8 cellular contexts compared by ENCODE assay signal in genomic region chr17:10754109-10754508, GRCh38. TPM values are rescaled to one million over a fixed set of nuclear protein-coding genes. Genes with fewer than 3 reads are reported as not detected.
A peak's percentile ranks its signal among the peaks of the same experiment; 100 is the strongest.
DNase-seq lines count a peak whose midpoint lies in the region; ATAC-seq and TF ChIP-seq lines count a peak whose summit lies in the region.

No MANE protein-coding gene starts in this region.

- in situ Hi-C loops in transverse colon (cut with MboI; ENCODE audit: low pct_ligation_motif_present in 1 of 4, low pct_unique_long_range_greater_than_20kb in 1 of 4, low sequenced_read_pairs in 3 of 4), result loop anchor here in 1 of 4 donors (25.0 kb wide), 1 partner anchor 308 kb away; no protein-coding TSS in a partner anchor

- WGBS in heart right ventricle, 2 donors, result 20 to 26% methylated on average over 2 of the region's 2 CpGs
- 38% methylated on average over 2 of the region's 2 CpGs; no CpG with 5 or more reads in 1 of the 2 donors for whole genome bisulfite sequencing in transverse colon (ENCODE audit: low coverage in 1 of 2), 2 donors

- TF ChIP-seq CTCF in heart right ventricle (IDR thresholded peaks at IDR 0.05), result peak in 6 of 9 donors; percentile 18 to 41 (median 28)
- TF ChIP-seq CTCF in OCI-LY7 (conservative IDR thresholded peaks at IDR 0.05; ENCODE audit: low read length), result peak; percentile 70
- TF ChIP-seq CTCF in epithelial cell of proximal tubule (conservative IDR thresholded peaks at IDR 0.05; ENCODE audit: low read depth, low read length), result peak; percentile 61
- TF ChIP-seq CTCF in transverse colon (IDR thresholded peaks at IDR 0.05), result peak in 4 of 5 experiments; percentile 16 to 27 (median 20)

- peaks cover 0 to 5% (median 0%) of the 10 kb centered on the region in 9 donors for H3K4me1 ChIP-seq in heart right ventricle
- no peaks in the 10 kb centered on the region for H3K4me1 ChIP-seq in OCI-LY7 (ENCODE audit: insufficient read depth, low read length, poor library complexity, severe bottlenecking)
- peaks cover 0 to 7% (median 6%) of the 10 kb centered on the region in 4 donors for H3K4me1 ChIP-seq in transverse colon

- H3K27ac ChIP-seq in heart right ventricle, result no peak overlapping the region
- H3K27ac ChIP-seq in OCI-LY7 (ENCODE audit: low read depth, low read length, poor library complexity, severe bottlenecking), result no peak overlapping the region
- no peak overlapping the region for H3K27ac ChIP-seq in transverse colon

- DNase-seq in heart right ventricle, result peak in 1 of 2 donors; percentile 32
- no peak for DNase-seq in cardiac septum (ENCODE audit: low spot score)
- peak; percentile 33 for DNase-seq in OCI-LY7 (ENCODE audit: low spot score)
- no peak for DNase-seq in epithelial cell of proximal tubule (ENCODE audit: low read depth)
- DNase-seq in transverse colon, result peak; percentile 63
- no peak for DNase-seq in AML-193 (lab: John Stamatoyannopoulos, UW)
- DNase-seq in ecto neural progenitor cell (ENCODE audit: low spot score), result no peak
- no peak for DNase-seq in mesenteric fat pad (ENCODE audit: low spot score)

- CTCF ChIA-PET in OCI-LY7 (lab: Charles Lee; ENCODE audit: unreplicated experiment), result no interaction called here

- H2AFZ ChIP-seq in OCI-LY7 (ENCODE audit: low read length), result no peak overlapping the region

- TF ChIP-seq POLR2A in transverse colon (IDR thresholded peaks at IDR 0.05), result no peak

- no TSS peak for BruUV-seq in OCI-LY7 (replicated peaks; lab: Mats Ljungman, UMichigan)

- ATAC-seq in heart right ventricle, result no peak

- POLR2A ChIA-PET in OCI-LY7 (lab: Charles Lee), result no interaction called here

- no peaks in the 10 kb centered on the region for H3K9me3 ChIP-seq in heart right ventricle
- no peaks in the 10 kb centered on the region for H3K9me3 ChIP-seq in OCI-LY7 (ENCODE audit: low read length)
- no peaks in the 10 kb centered on the region for H3K9me3 ChIP-seq in transverse colon

- intact Hi-C loops in heart right ventricle (cut with DNase I), result loop anchor here in 2 of 10 donors (5.0 kb wide), 2 partner anchors 68 to 93 kb away; no protein-coding TSS in a partner anchor
- intact Hi-C loops in cardiac septum (cut with DNase I), result no loop called here
- intact Hi-C loops in OCI-LY7 (cut with micrococcal nuclease; ENCODE audit: unreplicated experiment), result no loop called here
- intact Hi-C loops in transverse colon (cut with DNase I; ENCODE audit: low total_unique reads), result no loop called here

- H3K27me3 ChIP-seq in heart right ventricle (peaks cover 0 to 17% (median 0%) of the 10 kb centered on the region in 7 donors), transverse colon (no peaks in the 10 kb centered on the region)

- no peaks in the 10 kb centered on the region for H3K79me2 ChIP-seq in OCI-LY7 (ENCODE audit: insufficient read depth, low read depth, low read length)

- TF ChIP-seq EP300 in transverse colon (IDR thresholded peaks at IDR 0.05; ENCODE audit: low read depth), result no peak

- no peaks in the 10 kb centered on the region for H4K20me1 ChIP-seq in OCI-LY7 (ENCODE audit: insufficient read depth, low read length)

- H3K4me3 ChIP-seq in heart right ventricle (no peak overlapping the region), OCI-LY7 (ENCODE audit: low read depth, low read length, poor library complexity, severe bottlenecking) (no peak overlapping the region), epithelial cell of proximal tubule (ENCODE audit: low read depth, low read length) (no peak overlapping the region), transverse colon (no peak overlapping the region)

- H3K9me2 ChIP-seq in OCI-LY7 (ENCODE audit: insufficient read depth, low read length), result no peaks in the 10 kb centered on the region

- H3K4me2 ChIP-seq in OCI-LY7 (ENCODE audit: low read length), result no peak overlapping the region

- no peaks in the 10 kb centered on the region for H3K36me3 ChIP-seq in heart right ventricle
- no peaks in the 10 kb centered on the region for H3K36me3 ChIP-seq in OCI-LY7 (ENCODE audit: insufficient read depth, low read length)
- no peaks in the 10 kb centered on the region for H3K36me3 ChIP-seq in transverse colon

RNA-seq across cellular contexts. Expression of gene TMEM220, which starts 24.3 kb away (rescaled TPM):
- total RNA-seq in heart right ventricle (10 to 100 TPM in 2 of 10 donors, 1 to 10 TPM in 8; 3.8 to 13.6 (median 7.6) TPM), cardiac septum (3.7 TPM), OCI-LY7 (2022) (not detected in 2 replicates), epithelial cell of proximal tubule (1.9 TPM in 1 of 2 replicates, not detected in the other), transverse colon (10 to 100 TPM in 1 of 4 donors, 1 to 10 TPM in 2, not detected in 1; 2.4 to 18.2 (median 8.1) TPM), mesenteric fat pad (20.8 TPM)
- polyA plus RNA-seq in heart right ventricle, result 10 to 100 TPM in 1 of 2 donors, 1 to 10 TPM in 1; 4.1 to 12.3 TPM
- total RNA-seq in OCI-LY7 (2014; rRNA removed; shearing (Covaris generic)), result not detected in 2 replicates

RNA-seq across cellular contexts. Expression of gene TMEM238L, which starts 49.8 kb away (rescaled TPM):
- total RNA-seq in heart right ventricle, result not detected
- polyA plus RNA-seq in heart right ventricle, result not detected
- total RNA-seq in cardiac septum, result not detected
- total RNA-seq in OCI-LY7 (2014; rRNA removed; shearing (Covaris generic)), result not detected in 2 replicates
- not detected in 2 replicates for total RNA-seq in OCI-LY7 (2022)
- total RNA-seq in epithelial cell of proximal tubule, result not detected in 2 replicates
- total RNA-seq in transverse colon, result 10 to 100 TPM; 34.4 to 66.5 (median 42.5) TPM
- not detected for total RNA-seq in mesenteric fat pad

RNA-seq across cellular contexts. Expression of gene ADPRM, which starts 56.7 kb away (rescaled TPM):
- total RNA-seq in heart right ventricle, result 1 to 10 TPM; 3.6 to 7.3 (median 4.9) TPM
- polyA plus RNA-seq in heart right ventricle, result 1 to 10 TPM; 3.5 to 3.8 TPM
- 4.4 TPM for total RNA-seq in cardiac septum
- total RNA-seq in OCI-LY7 (2014; rRNA removed; shearing (Covaris generic)), result 5.3 and 5.5 TPM in 2 replicates
- 6.5 and 7.0 TPM in 2 replicates for total RNA-seq in OCI-LY7 (2022)
- 5.7 and 9.4 TPM in 2 replicates for total RNA-seq in epithelial cell of proximal tubule
- total RNA-seq in transverse colon, result 10 to 100 TPM in 1 of 4 donors, 1 to 10 TPM in 3; 2.8 to 16.2 (median 6.1) TPM
- total RNA-seq in mesenteric fat pad, result 6.8 TPM

RNA-seq across cellular contexts. Expression of gene SCO1, which starts 56.8 kb away (rescaled TPM):
- total RNA-seq in heart right ventricle (10 to 100 TPM; 28.5 to 43.4 (median 37.4) TPM), cardiac septum (36.3 TPM), OCI-LY7 (2022) (31.0 and 32.2 TPM in 2 replicates), epithelial cell of proximal tubule (33.7 and 37.6 TPM in 2 replicates), transverse colon (10 to 100 TPM; 19.1 to 53.5 (median 34.6) TPM), mesenteric fat pad (42.9 TPM)
- polyA plus RNA-seq in heart right ventricle, result 10 to 100 TPM in 1 of 2 donors, 1 to 10 TPM in 1; 4.5 to 25.7 TPM
- total RNA-seq in OCI-LY7 (2014; rRNA removed; shearing (Covaris generic)), result 37.5 and 44.4 TPM in 2 replicates

Comparison
In these comparisons a context has a peak if more than half of its experiments do, and no peak if none do; other contexts are left out.
1. DNase-seq: peak in OCI-LY7 (single experiment) and transverse colon (single experiment); none in cardiac septum (single experiment), epithelial cell of proximal tubule (single experiment), AML-193 (0 of 2), ecto neural progenitor cell (single experiment) and mesenteric fat pad (single experiment).
2. RNA of gene TMEM238L, which starts 49.8 kb away (total RNA-seq): 34.4 to 66.5 TPM in transverse colon; not detected in heart right ventricle, not detected in cardiac septum (single experiment), not detected in OCI-LY7, not detected in epithelial cell of proximal tubule and not detected in mesenteric fat pad (single experiment); every median in the first group is over 10 times any median in the second.
3. Peak in every context shown above with its lines, with median percentiles within 50 percentile points of each other: CTCF ChIP-seq.